Comparison of ENCODE assay signal across 7 cellular contexts in genomic region chrX:93977641-93978040, GRCh38.
"Had no signal": no experiment of that assay in that cellular context is flagged by ENCODE, and none has a peak within 500 bp of the region (broad histone marks: within the 10 kb centered on the region; RNA-seq: fewer than 3 reads in every experiment).

No MANE protein-coding gene starts in this region.

- H3K36me3 Mint-ChIP-seq: IgD-negative memory B cell had no signal

- H2AFZ ChIP-seq: GM23338 had no signal

- DNase-seq: H9, HCEC 1CT had no signal

- FAIRE-seq: H1, H54, HTR-8/SVneo had no signal

- H3K4me1 Mint-ChIP-seq: GM23338, IgD-negative memory B cell had no signal

- H3K4me2 ChIP-seq: GM23338 had no signal

- H3K27ac Mint-ChIP-seq: GM23338, H9, IgD-negative memory B cell had no signal

- H3K4me3 ChIP-seq: GM23338 had no signal

- H3K27me3 Mint-ChIP-seq: IgD-negative memory B cell had no signal

- H3K4me3 Mint-ChIP-seq: GM23338, H9, IgD-negative memory B cell had no signal
